19 cellular contexts compared by ENCODE assay signal in the genomic region with DNA sequence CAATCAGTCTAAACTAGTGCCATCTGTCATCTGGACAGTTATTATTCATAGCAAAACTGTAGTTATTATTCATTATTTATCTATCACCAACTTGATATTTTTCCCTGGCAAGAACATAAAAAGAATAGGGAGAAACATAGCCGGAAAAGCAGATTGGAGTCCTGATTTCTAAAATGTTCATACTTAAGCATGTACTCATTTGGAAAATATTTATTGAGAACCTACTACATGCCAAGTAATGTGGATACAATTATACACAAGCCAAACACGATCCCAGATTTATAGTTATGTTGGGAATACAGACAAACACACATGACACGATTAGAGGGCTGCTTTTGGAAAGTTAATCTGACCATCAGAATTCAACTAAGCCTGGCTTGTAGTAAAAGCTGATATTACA. TPM values are rescaled to one million over a fixed set of nuclear protein-coding genes. Genes with fewer than 3 reads are reported as not detected.
DNase-seq lines count a peak whose midpoint lies in the region; TF ChIP-seq lines count a peak whose summit lies in the region.
"Had no signal": no experiment of that assay in that cellular context is flagged by ENCODE, and none has a peak within 500 bp of the region (broad histone marks: within the 10 kb centered on the region; RNA-seq: fewer than 3 reads in every experiment).

No MANE protein-coding gene starts in this region.

- H3K9ac ChIP-seq in SK-N-MC (ENCODE audit: insufficient read length) = no peak overlapping the region

- DNase-seq in EL (peak; percentile 64), SK-N-MC (ENCODE audit: low read depth, low spot score) (no peak), fibroblast of the aortic adventitia (ENCODE audit: low read depth) (peak; percentile 84), stromal cell of bone marrow (ENCODE audit: low read depth) (peak; percentile 54), GM13976 (ENCODE audit: low spot score) (no peak), NOMO-1 treated with DMSO at 0.1 percent for 48 hours (lab: John Stamatoyannopoulos, UW; ENCODE audit: unreplicated experiment) (no peak), H7 (no peak)
- no peak for DNase-seq in activated T-helper 1 cell treated with anti-CD3 and anti-CD28 coated beads, Interleukin-12 subunit alpha, Interleukin-12 subunit beta, Interleukin-2, Interleukin-4 antibody, amounts not matched to agents 30 ng/mL and 10 ng/mL and 1 ng/mL, durations not matched to agents 14 hours and 24 hours and 36 hours (ENCODE audit: low spot score)
- DNase-seq: activated CD4-positive, CD25-positive, alpha-beta regulatory T cell treated with anti-CD3 and anti-CD28 coated beads, Interleukin-2, amount 50 U/mL, for 72 hours; activated T-cell treated with anti-CD3 and anti-CD28 coated beads for 4 hours; amniotic stem cell; GF-D8; H9; kidney; NCI-H226; retina; stimulated activated CD4-positive, alpha-beta T cell treated with anti-CD3 and anti-CD28 coated beads, Interleukin-4, amount 100 ng/mL, for 4 hours; stimulated activated naive CD4-positive, alpha-beta T cell; T-helper 1 cell had no signal

- no peak overlapping the region for H3K4me3 Mint-ChIP-seq in activated T-helper 1 cell treated with anti-CD3 and anti-CD28 coated beads, Interleukin-12 subunit alpha, Interleukin-12 subunit beta, Interleukin-2, Interleukin-4 antibody, amounts not matched to agents 30 ng/mL and 10 ng/mL and 1 ng/mL, durations not matched to agents 14 hours and 24 hours and 36 hours
- H3K4me3 Mint-ChIP-seq: H9 had no signal

- H3K27me3 Mint-ChIP-seq in activated T-helper 1 cell treated with anti-CD3 and anti-CD28 coated beads, Interleukin-12 subunit alpha, Interleukin-12 subunit beta, Interleukin-2, Interleukin-4 antibody, amounts not matched to agents 30 ng/mL and 10 ng/mL and 1 ng/mL, durations not matched to agents 14 hours and 24 hours and 36 hours (ENCODE audit: insufficient read depth) = no peaks in the 10 kb centered on the region

- H3K27me3 ChIP-seq in H7 (ENCODE audit: control insufficient read depth, insufficient read depth, low read length) = no peaks in the 10 kb centered on the region

- H3K4me3 ChIP-seq in SK-N-MC (peak overlapping the region; percentile 20; the same call in 1 of the 2 replicates), fibroblast of the aortic adventitia (ENCODE audit: low read depth, low read length) (peak overlapping the region; percentile 34), H7 (ENCODE audit: insufficient read depth, low read depth, low read length) (no peak overlapping the region)

- H3K36me3 ChIP-seq in SK-N-MC (ENCODE audit: insufficient read depth, low read length) = no peaks in the 10 kb centered on the region
- no peaks in the 10 kb centered on the region for H3K36me3 ChIP-seq in H7 (replicated peaks; ENCODE audit: control insufficient read depth, insufficient read depth, low read length)

- TF ChIP-seq CTCF in fibroblast of the aortic adventitia (IDR thresholded peaks at IDR 0.05; ENCODE audit: insufficient read depth, low read length) (no peak), GM13976 (IDR thresholded peaks at IDR 0.05; ENCODE audit: borderline replicate concordance, control extremely low read depth, extremely low read depth, insufficient read depth, missing control alignments) (no peak)

- H3K4me1 Mint-ChIP-seq in activated T-helper 1 cell treated with anti-CD3 and anti-CD28 coated beads, Interleukin-12 subunit alpha, Interleukin-12 subunit beta, Interleukin-2, Interleukin-4 antibody, amounts not matched to agents 30 ng/mL and 10 ng/mL and 1 ng/mL, durations not matched to agents 14 hours and 24 hours and 36 hours (ENCODE audit: low read depth) = peaks cover 43% of the 10 kb centered on the region

- intact Hi-C loops in activated T-helper 1 cell treated with anti-CD3 and anti-CD28 coated beads, Interleukin-12 subunit alpha, Interleukin-12 subunit beta, Interleukin-2, Interleukin-4 antibody, amounts not matched to agents 30 ng/mL and 10 ng/mL and 1 ng/mL, durations not matched to agents 14 hours and 24 hours and 36 hours (cut with micrococcal nuclease) = loop anchor here (5.0 to 10.0 kb wide), 2 partner anchors 232 to 946 kb away; no protein-coding TSS in a partner anchor

- H3K27ac Mint-ChIP-seq in activated T-helper 1 cell treated with anti-CD3 and anti-CD28 coated beads, Interleukin-12 subunit alpha, Interleukin-12 subunit beta, Interleukin-2, Interleukin-4 antibody, amounts not matched to agents 30 ng/mL and 10 ng/mL and 1 ng/mL, durations not matched to agents 14 hours and 24 hours and 36 hours = no peak overlapping the region

- H3K9me3 ChIP-seq in SK-N-MC (ENCODE audit: low read depth, low read length) = no peaks in the 10 kb centered on the region

- H3K36me3 Mint-ChIP-seq in activated T-helper 1 cell treated with anti-CD3 and anti-CD28 coated beads, Interleukin-12 subunit alpha, Interleukin-12 subunit beta, Interleukin-2, Interleukin-4 antibody, amounts not matched to agents 30 ng/mL and 10 ng/mL and 1 ng/mL, durations not matched to agents 14 hours and 24 hours and 36 hours (ENCODE audit: low read depth) = peaks cover 4% of the 10 kb centered on the region

- no peaks in the 10 kb centered on the region for H3K9me3 Mint-ChIP-seq in activated T-helper 1 cell treated with anti-CD3 and anti-CD28 coated beads, Interleukin-12 subunit alpha, Interleukin-12 subunit beta, Interleukin-2, Interleukin-4 antibody, amounts not matched to agents 30 ng/mL and 10 ng/mL and 1 ng/mL, durations not matched to agents 14 hours and 24 hours and 36 hours
- H3K9me3 Mint-ChIP-seq: H9 had no signal

- in situ Hi-C loops in GM13976 (cut with MboI; ENCODE audit: low sequenced_read_pairs, unreplicated experiment) = no loop called here

- H3K27ac ChIP-seq in SK-N-MC = peak overlapping the region; percentile 66; the same call in 1 of the 2 replicates

RNA-seq across cellular contexts. Expression of a gene that starts 30.7 kb away (rescaled TPM):
- total RNA-seq in fibroblast of the aortic adventitia (ENCODE audit: low replicate concordance) = 26.2 and 65.8 TPM in 2 replicates
- total RNA-seq in activated T-helper 1 cell treated with anti-CD3 and anti-CD28 coated beads, Interleukin-12 subunit alpha, Interleukin-12 subunit beta, Interleukin-2, Interleukin-4 antibody, amounts not matched to agents 30 ng/mL and 10 ng/mL and 1 ng/mL, durations not matched to agents 14 hours and 24 hours and 36 hours = 3.8 and 5.0 TPM in 2 replicates
- total RNA-seq in H7 (2014; rRNA removed; shearing (Covaris generic)) = 3.9 and 4.0 TPM in 2 replicates

Comparison
In these comparisons a context has a peak if more than half of its experiments do, and no peak if none do; other contexts are left out.
1. DNase-seq: peak in EL (single experiment), fibroblast of the aortic adventitia (single experiment) and stromal cell of bone marrow (single experiment); none in SK-N-MC (single experiment), activated T-helper 1 cell treated with anti-CD3 and anti-CD28 coated beads, Interleukin-12 subunit alpha, Interleukin-12 subunit beta, Interleukin-2, Interleukin-4 antibody, amounts not matched to agents 30 ng/mL and 10 ng/mL and 1 ng/mL, durations not matched to agents 14 hours and 24 hours and 36 hours (single experiment), GM13976 (single experiment), NOMO-1 treated with DMSO at 0.1 percent for 48 hours (single experiment) and H7 (single experiment).